ENCODE assay signal across 8 cellular contexts in genomic region chr2:192500550-192501200, GRCh38.
DNase-seq lines count a peak whose midpoint lies in the region; ATAC-seq and TF ChIP-seq lines count a peak whose summit lies in the region.

No MANE protein-coding gene starts in this region.

- no peak for TF ChIP-seq CTCF in Calu3 (IDR thresholded peaks at IDR 0.05; ENCODE audit: unreplicated experiment)
- no peak for TF ChIP-seq CTCF in fibroblast of mammary gland (conservative IDR thresholded peaks at IDR 0.05; ENCODE audit: control insufficient read depth, insufficient read depth, low read depth, low read length)
- no peak for TF ChIP-seq CTCF in progenitor cell of endocrine pancreas (IDR thresholded peaks at IDR 0.05; ENCODE audit: unreplicated experiment)

- H3K4me1 Mint-ChIP-seq in Calu3 (ENCODE audit: low read depth, unreplicated experiment) (peaks cover 23% of the 10 kb centered on the region), progenitor cell of endocrine pancreas (ENCODE audit: low read depth) (no peaks in the 10 kb centered on the region)

- H3K4me3 ChIP-seq in fibroblast of mammary gland (ENCODE audit: control insufficient read depth, low read depth, low read length), result no peak overlapping the region

- CTCF ChIA-PET in Calu3 (lab: Charles Lee) (no interaction called here), HEK293T (lab: Yijun Ruan, JAX) (interaction anchor here (0.6 kb wide), 1 partner anchor 444 kb away, joined by 3 read pairs; no protein-coding TSS in a partner anchor)

- BruUV-seq in Calu3 (replicated peaks; lab: Mats Ljungman, UMichigan), result no TSS peak

- no peaks in the 10 kb centered on the region for H3K27me3 Mint-ChIP-seq in Calu3 (ENCODE audit: unreplicated experiment)
- H3K27me3 Mint-ChIP-seq in progenitor cell of endocrine pancreas, result no peaks in the 10 kb centered on the region

- H3K4me3 Mint-ChIP-seq in Calu3 (ENCODE audit: low read depth, unreplicated experiment), result no peak overlapping the region
- H3K4me3 Mint-ChIP-seq in progenitor cell of endocrine pancreas (ENCODE audit: low read depth), result no peak overlapping the region

- H3K9me3 Mint-ChIP-seq in Calu3 (ENCODE audit: low read depth, unreplicated experiment) (no peaks in the 10 kb centered on the region), progenitor cell of endocrine pancreas (ENCODE audit: low read depth) (no peaks in the 10 kb centered on the region)

- intact Hi-C loops in Calu3 (cut with micrococcal nuclease; ENCODE audit: unreplicated experiment), result no loop called here

- H3K36me3 Mint-ChIP-seq in Calu3 (ENCODE audit: insufficient read depth, unreplicated experiment) (peaks cover 5% of the 10 kb centered on the region), progenitor cell of endocrine pancreas (ENCODE audit: insufficient read depth) (no peaks in the 10 kb centered on the region)

- peak; percentile 85 for ATAC-seq in GM21786 (IDR thresholded peaks at IDR 0.05; ENCODE audit: unreplicated experiment)

- in situ Hi-C loops in KBM-7 (cut with MboI; ENCODE audit: low pct_unique_long_range_greater_than_20kb, low sequenced_read_pairs), result no loop called here

- POLR2A ChIA-PET in HEK293T (lab: Yijun Ruan, JAX), result no interaction called here

- DNase-seq in Calu3 (peak; percentile 48), KBM-7 (peak; percentile 26), fibroblast of mammary gland (ENCODE audit: low read depth) (peak; percentile 91), progenitor cell of endocrine pancreas (ENCODE audit: low spot score, unreplicated experiment) (no peak), NCI-H345 (lab: John Stamatoyannopoulos, UW) (no peak), DMS153 (lab: John Stamatoyannopoulos, UW) (no peak), HEK293T (ENCODE audit: extremely low spot score) (no peak)

- H3K27ac Mint-ChIP-seq in Calu3 (ENCODE audit: unreplicated experiment), result peak overlapping the region; percentile 41
- no peak overlapping the region for H3K27ac Mint-ChIP-seq in progenitor cell of endocrine pancreas

TF ChIP-seq in HEK293T, 16 proteins besides CTCF, POLR2A, EP300 and RAD21:
- TF ChIP-seq BHLHE40 (IDR thresholded peaks at IDR 0.05; ENCODE audit: borderline replicate concordance) (no peak), FOXK2 (IDR thresholded peaks at IDR 0.05) (no peak), SUZ12 (IDR thresholded peaks at IDR 0.05) (no peak), SP1 (IDR thresholded peaks at IDR 0.05) (no peak), ZNF384 (IDR thresholded peaks at IDR 0.05) (no peak), FOXM1 (IDR thresholded peaks at IDR 0.05; ENCODE audit: borderline replicate concordance) (no peak), ELF4 (IDR thresholded peaks at IDR 0.05) (no peak), LEF1 (IDR thresholded peaks at IDR 0.05; ENCODE audit: borderline replicate concordance) (no peak)
TF ChIP-seq in HEK293T: peak in this region for 0.

Comparison
In these comparisons a context has a peak if more than half of its experiments do, and no peak if none do; other contexts are left out.
1. DNase-seq: peak in Calu3 (single experiment), KBM-7 (single experiment) and fibroblast of mammary gland (single experiment); none in progenitor cell of endocrine pancreas (single experiment), NCI-H345 (single experiment), DMS153 (single experiment) and HEK293T (single experiment).